ENCODE assay signal across 20 cellular contexts in the genomic region with DNA sequence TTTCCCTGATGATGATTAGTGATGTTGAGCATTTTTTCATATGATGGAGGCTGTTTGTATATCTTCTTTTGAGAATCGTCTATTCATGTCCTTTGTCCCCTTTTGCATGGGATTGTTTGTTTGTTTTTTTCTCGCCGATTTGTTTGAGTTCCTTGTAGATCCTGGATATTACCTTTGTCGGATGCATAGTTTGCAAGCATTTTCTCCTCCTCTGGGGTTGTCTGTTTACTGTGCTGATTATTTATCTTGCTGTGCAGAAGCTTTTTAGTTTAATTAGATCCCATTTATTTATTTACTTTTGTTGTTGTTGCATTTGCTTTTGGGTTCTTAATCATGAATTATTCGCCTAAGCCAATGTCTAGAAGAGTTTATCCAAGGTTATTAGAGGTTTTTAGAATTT.
"Had no signal": no experiment of that assay in that cellular context is flagged by ENCODE, and none has a peak within 500 bp of the region (broad histone marks: within the 10 kb centered on the region; RNA-seq: fewer than 3 reads in every experiment).

No MANE protein-coding gene starts in this region.

- H3K4me1 ChIP-seq: esophagus muscularis mucosa had no signal

- ATAC-seq: foreskin keratinocyte; gastrocnemius medialis; heart right ventricle; left cardiac atrium; left lung; left ventricle myocardium superior; naive thymus-derived CD4-positive, alpha-beta T cell had no signal

- H3K27ac ChIP-seq: coronary artery, dorsolateral prefrontal cortex, esophagus muscularis mucosa, foreskin keratinocyte, gastrocnemius medialis, heart right ventricle, left lung had no signal

- H3K9me3 Mint-ChIP-seq: memory B cell; naive thymus-derived CD4-positive, alpha-beta T cell had no signal

- H3K4me1 Mint-ChIP-seq: naive thymus-derived CD4-positive, alpha-beta T cell had no signal

- H3K9me3 ChIP-seq: gastrocnemius medialis, left lung had no signal

- H3K36me3 Mint-ChIP-seq: memory B cell; naive thymus-derived CD4-positive, alpha-beta T cell had no signal

- H3K4me3 Mint-ChIP-seq: memory B cell; naive thymus-derived CD4-positive, alpha-beta T cell had no signal

- H3K36me3 ChIP-seq: esophagus muscularis mucosa, gastrocnemius medialis, heart right ventricle, left lung had no signal

- H3K4me3 ChIP-seq: coronary artery, dorsolateral prefrontal cortex, esophagus muscularis mucosa, gastrocnemius medialis, heart right ventricle, left lung, lung had no signal

- DNase-seq: dermis blood vessel endothelial cell; effector CD4-positive, alpha-beta T cell; effector memory CD4-positive, alpha-beta T cell; foreskin keratinocyte; gastrocnemius medialis; glutamatergic neuron; heart right ventricle; hippocampal formation; left cardiac atrium; left ventricle myocardium superior; mammary epithelial cell; mesendoderm; midbrain; naive thymus-derived CD4-positive, alpha-beta T cell had no signal

- H3K27ac Mint-ChIP-seq: memory B cell; naive thymus-derived CD4-positive, alpha-beta T cell had no signal

- H3K27me3 ChIP-seq: foreskin keratinocyte, gastrocnemius medialis, heart right ventricle, left lung had no signal
